In genomic region chr19:54376610-54377009, GRCh38 we compare ENCODE assay signal across 28 cellular contexts. TPM values are rescaled to one million over a fixed set of nuclear protein-coding genes. Genes with fewer than 3 reads are reported as not detected.
DNase-seq lines count a peak whose midpoint lies in the region; ATAC-seq, FAIRE-seq and TF ChIP-seq lines count a peak whose summit lies in the region.
"Had no signal": no experiment of that assay in that cellular context is flagged by ENCODE, and none has a peak within 500 bp of the region (broad histone marks: within the 10 kb centered on the region; RNA-seq: fewer than 3 reads in every experiment).

No MANE protein-coding gene starts in this region.

- peaks cover 77% of the 10 kb centered on the region for H3K4me1 Mint-ChIP-seq in activated naive CD4-positive, alpha-beta T cell treated with anti-CD3 and anti-CD28 coated beads, Interleukin-2, amount 50 U/mL, for 24 hours
- H3K4me1 Mint-ChIP-seq in activated naive CD8-positive, alpha-beta T cell treated with anti-CD3 and anti-CD28 coated beads for 36 hours = peaks cover 57% of the 10 kb centered on the region
- H3K4me1 Mint-ChIP-seq in stimulated activated memory B cell treated with anti-CD40 and anti-IgM and Interleukin-4, amounts not matched to agents 10 μg/mL and 1 μg/mL and 100 μg/mL, for 72 hours = peaks cover 53% of the 10 kb centered on the region
- H3K4me1 Mint-ChIP-seq: nephron progenitor cell had no signal

- no peaks in the 10 kb centered on the region for H3K9me2 ChIP-seq in DOHH2 (replicated peaks; ENCODE audit: control insufficient read depth, low read length)

- peaks cover 8% of the 10 kb centered on the region for H4K20me1 ChIP-seq in DOHH2 (ENCODE audit: control insufficient read depth, insufficient read depth, low read depth, low read length)

- DNase-seq in activated naive CD4-positive, alpha-beta T cell treated with anti-CD3 and anti-CD28 coated beads, Interleukin-2, amount 50 U/mL, for 16 hours = no peak
- no peak for DNase-seq in activated naive CD8-positive, alpha-beta T cell treated with anti-CD3 and anti-CD28 coated beads for 36 hours
- DNase-seq in DMS153 treated with DMSO at 0.1 percent for 48 hours (lab: John Stamatoyannopoulos, UW; ENCODE audit: unreplicated experiment) (no peak), D721Med (ENCODE audit: insufficient read length, low spot score) (no peak)
- DNase-seq: activated naive CD4-positive, alpha-beta T cell; DMS79; head of caudate nucleus; NCI-H1105; NCI-H2029; NCI-H345; NCI-H82; nephron progenitor cell; OCI-M1; Right ventricle myocardium superior; stimulated activated CD4-positive, alpha-beta T cell treated with anti-CD3 and anti-CD28 coated beads, Interleukin-15, amount 100 ng/mL, for 24 hours; stimulated activated CD8-positive, alpha-beta memory T cell treated with anti-CD3 and anti-CD28 coated beads, Interleukin-4, amount 100 ng/mL, for 48 hours; substantia nigra had no signal

- H3K4me3 ChIP-seq in DOHH2 (ENCODE audit: low read length) = no peak overlapping the region

- peaks cover 4% of the 10 kb centered on the region for H3K9me3 Mint-ChIP-seq in activated naive CD4-positive, alpha-beta T cell treated with anti-CD3 and anti-CD28 coated beads, Interleukin-2, amount 50 U/mL, for 24 hours
- peaks cover 9% of the 10 kb centered on the region for H3K9me3 Mint-ChIP-seq in activated naive CD8-positive, alpha-beta T cell treated with anti-CD3 and anti-CD28 coated beads for 36 hours
- peaks cover 7% of the 10 kb centered on the region for H3K9me3 Mint-ChIP-seq in stimulated activated memory B cell treated with anti-CD40 and anti-IgM and Interleukin-4, amounts not matched to agents 10 μg/mL and 1 μg/mL and 100 μg/mL, for 72 hours

- no peaks in the 10 kb centered on the region for H3K27me3 Mint-ChIP-seq in activated naive CD4-positive, alpha-beta T cell treated with anti-CD3 and anti-CD28 coated beads, Interleukin-2, amount 50 U/mL, for 24 hours
- H3K27me3 Mint-ChIP-seq in activated naive CD8-positive, alpha-beta T cell treated with anti-CD3 and anti-CD28 coated beads for 36 hours = peaks cover 35% of the 10 kb centered on the region
- no peaks in the 10 kb centered on the region for H3K27me3 Mint-ChIP-seq in stimulated activated memory B cell treated with anti-CD40 and anti-IgM and Interleukin-4, amounts not matched to agents 10 μg/mL and 1 μg/mL and 100 μg/mL, for 72 hours

- no peak for TF ChIP-seq CTCF in DOHH2 (IDR thresholded peaks at IDR 0.05; ENCODE audit: low read depth, low read length, poor library complexity, severe bottlenecking)
- no peak for TF ChIP-seq CTCF in D721Med (IDR thresholded peaks at IDR 0.05; ENCODE audit: insufficient read depth, missing control alignments)

- no peak for FAIRE-seq in D721Med (lab: Jason Lieb, UNC)
- FAIRE-seq: astrocyte, GM12891, GM19239, urothelium cell line had no signal

- H3K4me2 ChIP-seq in DOHH2 (ENCODE audit: low read length) = peak overlapping the region; percentile 35

- H3K36me3 ChIP-seq in DOHH2 (ENCODE audit: control insufficient read depth, low read length) = no peaks in the 10 kb centered on the region

- H3F3A ChIP-seq in DOHH2 (ENCODE audit: control insufficient read depth, insufficient read depth) = peaks cover 17% of the 10 kb centered on the region

- no peak overlapping the region for H3K27ac ChIP-seq in DOHH2 (ENCODE audit: low read depth, low read length)
- H3K27ac ChIP-seq: epithelial cell of prostate had no signal

- H3K36me3 Mint-ChIP-seq in activated naive CD4-positive, alpha-beta T cell treated with anti-CD3 and anti-CD28 coated beads, Interleukin-2, amount 50 U/mL, for 24 hours = no peaks in the 10 kb centered on the region
- H3K36me3 Mint-ChIP-seq in activated naive CD8-positive, alpha-beta T cell treated with anti-CD3 and anti-CD28 coated beads for 36 hours = no peaks in the 10 kb centered on the region
- no peaks in the 10 kb centered on the region for H3K36me3 Mint-ChIP-seq in stimulated activated memory B cell treated with anti-CD40 and anti-IgM and Interleukin-4, amounts not matched to agents 10 μg/mL and 1 μg/mL and 100 μg/mL, for 72 hours

- peaks cover 50% of the 10 kb centered on the region for H3K4me1 ChIP-seq in DOHH2 (ENCODE audit: control insufficient read depth, low read length)

- peak overlapping the region; percentile 69 for H3K27ac Mint-ChIP-seq in activated naive CD4-positive, alpha-beta T cell treated with anti-CD3 and anti-CD28 coated beads, Interleukin-2, amount 50 U/mL, for 24 hours
- H3K27ac Mint-ChIP-seq in activated naive CD8-positive, alpha-beta T cell treated with anti-CD3 and anti-CD28 coated beads for 36 hours = no peak overlapping the region
- peak overlapping the region; percentile 8 for H3K27ac Mint-ChIP-seq in stimulated activated memory B cell treated with anti-CD40 and anti-IgM and Interleukin-4, amounts not matched to agents 10 μg/mL and 1 μg/mL and 100 μg/mL, for 72 hours
- H3K27ac Mint-ChIP-seq: nephron progenitor cell had no signal

- H3K79me2 ChIP-seq in DOHH2 (ENCODE audit: control insufficient read depth, low read length) = no peaks in the 10 kb centered on the region

- peak overlapping the region; percentile 65 for H3K4me3 Mint-ChIP-seq in activated naive CD4-positive, alpha-beta T cell treated with anti-CD3 and anti-CD28 coated beads, Interleukin-2, amount 50 U/mL, for 24 hours
- peak overlapping the region; percentile 33 for H3K4me3 Mint-ChIP-seq in activated naive CD8-positive, alpha-beta T cell treated with anti-CD3 and anti-CD28 coated beads for 36 hours
- H3K4me3 Mint-ChIP-seq in stimulated activated memory B cell treated with anti-CD40 and anti-IgM and Interleukin-4, amounts not matched to agents 10 μg/mL and 1 μg/mL and 100 μg/mL, for 72 hours = no peak overlapping the region
- H3K4me3 Mint-ChIP-seq: nephron progenitor cell had no signal

- H3K27me3 ChIP-seq in DOHH2 (ENCODE audit: control insufficient read depth, low read length) = peaks cover 62% of the 10 kb centered on the region

- ATAC-seq in stimulated activated memory B cell treated with anti-CD40 and anti-IgM and Interleukin-4, amounts not matched to agents 10 μg/mL and 1 μg/mL and 100 μg/mL, for 72 hours = no peak
- ATAC-seq in GM18909 (IDR thresholded peaks at IDR 0.05; ENCODE audit: poor library complexity, unreplicated experiment) = no peak
- ATAC-seq: left lobe of liver, sciatic nerve had no signal

- H3K9me3 ChIP-seq in DOHH2 (ENCODE audit: control insufficient read depth, insufficient read depth, low read length) = no peaks in the 10 kb centered on the region

RNA-seq across cellular contexts. Expression of gene LAIR1, which starts 11.9 kb away (rescaled TPM):
- total RNA-seq in activated naive CD8-positive, alpha-beta T cell treated with anti-CD3 and anti-CD28 coated beads for 36 hours = 10 to 100 TPM in 1 of 2 experiments, 1 to 10 TPM in 1; 9.0 to 10.1 TPM
- total RNA-seq: astrocyte had no signal

RNA-seq across cellular contexts. Expression of gene LILRA4, which starts 37.6 kb away (rescaled TPM):
- under 1 TPM in 1 of 2 experiments, not detected in 1; 0.40 TPM for total RNA-seq in activated naive CD8-positive, alpha-beta T cell treated with anti-CD3 and anti-CD28 coated beads for 36 hours
- total RNA-seq: astrocyte, left lobe of liver, Right ventricle myocardium superior had no signal

RNA-seq across cellular contexts. Expression of gene TTYH1, which starts 38.7 kb away (rescaled TPM):
- total RNA-seq in activated naive CD8-positive, alpha-beta T cell treated with anti-CD3 and anti-CD28 coated beads for 36 hours = 1 to 10 TPM in 1 of 2 experiments, under 1 TPM in 1; 0.98 to 1.8 TPM
